Comparison of ENCODE assay signal across 11 cellular contexts in genomic region chr2:5673148-5673860, GRCh38. TPM values are rescaled to one million over a fixed set of nuclear protein-coding genes. Genes with fewer than 3 reads are reported as not detected.
DNase-seq lines count a peak whose midpoint lies in the region; ATAC-seq, FAIRE-seq and TF ChIP-seq lines count a peak whose summit lies in the region.
"Had no signal": no experiment of that assay in that cellular context is flagged by ENCODE, and none has a peak within 500 bp of the region (broad histone marks: within the 10 kb centered on the region; RNA-seq: fewer than 3 reads in every experiment).

No MANE protein-coding gene starts in this region.

- no peak for DNase-seq in Right ventricle myocardium superior
- no peak for DNase-seq in right atrium auricular region (ENCODE audit: low spot score)
- no peak for DNase-seq in WTC11 (ENCODE audit: low spot score)
- peak; percentile 67 for DNase-seq in islet precursor cell
- peak; percentile 55 for DNase-seq in urothelium cell line (ENCODE audit: low spot score)
- no peak for DNase-seq in HuH-7 (ENCODE audit: low spot score)
- DNase-seq in NCI-H128 (lab: John Stamatoyannopoulos, UW; ENCODE audit: unreplicated experiment) = no peak
- DNase-seq: activated T-cell treated with anti-CD3 and anti-CD28 coated beads for 4 hours, stomach had no signal

- POLR2A ChIA-PET in WTC11 (lab: Charles Lee) = interaction anchor here (0.6 kb wide), 1 partner anchor 44 kb away, joined by 3 read pairs; no protein-coding TSS in a partner anchor

- peak; percentile 36 for ATAC-seq in Right ventricle myocardium superior (ENCODE audit: poor library complexity)
- peak; percentile 48 for ATAC-seq in WTC11
- ATAC-seq in GM21381 (IDR thresholded peaks at IDR 0.05; ENCODE audit: unreplicated experiment) = no peak

- H3K4me1 Mint-ChIP-seq in WTC11 = 0 out of 2 replicates have a peak, but pooled peaks cover 5% of the 10 kb centered on the region
- H3K4me1 Mint-ChIP-seq: B cell had no signal

- no peak for FAIRE-seq in urothelium cell line (lab: Jason Lieb, UNC)

- H3K36me3 ChIP-seq in right atrium auricular region = no peaks in the 10 kb centered on the region
- H3K36me3 ChIP-seq: stomach had no signal

- H3K4me1 ChIP-seq in right atrium auricular region = no peaks in the 10 kb centered on the region

- intact Hi-C loops in Right ventricle myocardium superior (cut with DNase I) = no loop called here

- no peak overlapping the region for H3K27ac ChIP-seq in right atrium auricular region
- H3K27ac ChIP-seq: stomach had no signal

- peaks cover 29% of the 10 kb centered on the region for H3K9me3 Mint-ChIP-seq in WTC11

- peak overlapping the region; percentile 61 for H3K4me3 Mint-ChIP-seq in WTC11
- H3K4me3 Mint-ChIP-seq: B cell had no signal

- peaks cover 26% of the 10 kb centered on the region for H3K27me3 Mint-ChIP-seq in WTC11 (ENCODE audit: low read depth)

- H3K9me3 ChIP-seq in right atrium auricular region = no peaks in the 10 kb centered on the region
- H3K9me3 ChIP-seq: stomach had no signal

- H3K4me3 ChIP-seq in right atrium auricular region = peak overlapping the region in 1 of 2 donors; percentile 22

- H3K27ac Mint-ChIP-seq in WTC11 = no peak overlapping the region
- H3K27ac Mint-ChIP-seq: B cell had no signal

- TF ChIP-seq CTCF in right atrium auricular region (IDR thresholded peaks at IDR 0.05) = no peak
- TF ChIP-seq CTCF in WTC11 (IDR thresholded peaks at IDR 0.05) = no peak

- CTCF ChIA-PET in WTC11 (lab: Charles Lee) = no interaction called here

- peaks cover 24% of the 10 kb centered on the region for H3K36me3 Mint-ChIP-seq in WTC11

- peaks cover 0 to 7% of the 10 kb centered on the region in 2 donors for H3K27me3 ChIP-seq in right atrium auricular region

TF ChIP-seq in WTC11, 78 proteins besides CTCF, POLR2A, EP300 and RAD21:
- TF ChIP-seq ELF4 (CRISPR knock-in tag; IDR thresholded peaks at IDR 0.05; ENCODE audit: low read depth) (no peak), USF2 (CRISPR knock-in tag; IDR thresholded peaks at IDR 0.05) (no peak), EMX1 (CRISPR knock-in tag; IDR thresholded peaks at IDR 0.05) (no peak), MXD4 (CRISPR knock-in tag; IDR thresholded peaks at IDR 0.05; ENCODE audit: borderline replicate concordance) (no peak), ZNF232 (CRISPR knock-in tag; IDR thresholded peaks at IDR 0.05) (no peak), PRRX2 (CRISPR knock-in tag; IDR thresholded peaks at IDR 0.05) (no peak), FOXJ3 (CRISPR knock-in tag; IDR thresholded peaks at IDR 0.05; ENCODE audit: borderline replicate concordance) (no peak), ZNF671 (CRISPR knock-in tag; IDR thresholded peaks at IDR 0.05) (no peak), ZNF317 (CRISPR knock-in tag; IDR thresholded peaks at IDR 0.05; ENCODE audit: borderline replicate concordance, low read depth) (no peak), CDX4 (CRISPR knock-in tag; IDR thresholded peaks at IDR 0.05; ENCODE audit: borderline replicate concordance) (no peak), HMGXB4 (CRISPR knock-in tag; IDR thresholded peaks at IDR 0.05) (no peak), SMAD4 (CRISPR knock-in tag; IDR thresholded peaks at IDR 0.05) (no peak)

RNA-seq across cellular contexts. Expression of gene SOX11, which starts 18.9 kb away (rescaled TPM):
- 0.81 TPM for total RNA-seq in Right ventricle myocardium superior
- under 1 TPM; 0.11 to 0.71 TPM for total RNA-seq in right atrium auricular region
- 22.5 to 24.8 TPM (median 24.0 TPM) in 3 replicates for total RNA-seq in WTC11 (2021)
- total RNA-seq: B cell had no signal

Comparison
In these comparisons a context has a peak if more than half of its experiments do, and no peak if none do; other contexts are left out.
1. DNase-seq: peak in islet precursor cell (single experiment) and urothelium cell line (single experiment); none in Right ventricle myocardium superior (single experiment), right atrium auricular region (single experiment), WTC11 (single experiment), HuH-7 (single experiment) and NCI-H128 (single experiment).
2. RNA of gene SOX11, which starts 18.9 kb away (total RNA-seq): 22.5 to 24.8 TPM in WTC11; 0.81 TPM in Right ventricle myocardium superior (single experiment) and 0.11 to 0.71 TPM in right atrium auricular region; every median in the first group is over 10 times any median in the second.